ENCODE assay signal across 1 cellular context in genomic region chr17:1142503-1143095, GRCh38.
TF ChIP-seq lines count a peak whose summit lies in the region.

No MANE protein-coding gene starts in this region.

TF ChIP-seq in WTC11, 78 proteins besides CTCF, POLR2A, EP300 and RAD21 (continued from another document):
- TF ChIP-seq, protein P1, sequence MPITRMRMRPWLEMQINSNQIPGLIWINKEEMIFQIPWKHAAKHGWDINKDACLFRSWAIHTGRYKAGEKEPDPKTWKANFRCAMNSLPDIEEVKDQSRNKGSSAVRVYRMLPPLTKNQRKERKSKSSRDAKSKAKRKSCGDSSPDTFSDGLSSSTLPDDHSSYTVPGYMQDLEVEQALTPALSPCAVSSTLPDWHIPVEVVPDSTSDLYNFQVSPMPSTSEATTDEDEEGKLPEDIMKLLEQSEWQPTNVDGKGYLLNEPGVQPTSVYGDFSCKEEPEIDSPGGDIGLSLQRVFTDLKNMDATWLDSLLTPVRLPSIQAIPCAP (CRISPR knock-in tag; IDR thresholded peaks at IDR 0.05): no peak
- TF ChIP-seq CDX4 (CRISPR knock-in tag; IDR thresholded peaks at IDR 0.05; ENCODE audit: borderline replicate concordance) (no peak), KAT7 (CRISPR knock-in tag; IDR thresholded peaks at IDR 0.05; ENCODE audit: borderline replicate concordance) (no peak), ZNF396 (CRISPR knock-in tag; IDR thresholded peaks at IDR 0.05; ENCODE audit: borderline replicate concordance) (no peak), SP1 (CRISPR knock-in tag; conservative IDR thresholded peaks at IDR 0.05) (no peak), NR2C2 (CRISPR knock-in tag; IDR thresholded peaks at IDR 0.05) (no peak), USF1 (CRISPR knock-in tag; IDR thresholded peaks at IDR 0.05) (no peak), PRRX2 (CRISPR knock-in tag; IDR thresholded peaks at IDR 0.05) (no peak), ETV6 (CRISPR knock-in tag; IDR thresholded peaks at IDR 0.05) (no peak), FOXP1 (CRISPR knock-in tag; IDR thresholded peaks at IDR 0.05; ENCODE audit: borderline replicate concordance) (no peak), TP53 (CRISPR knock-in tag; IDR thresholded peaks at IDR 0.05) (no peak), ZMAT4 (CRISPR knock-in tag; IDR thresholded peaks at IDR 0.05) (no peak), NFE2L1 (CRISPR knock-in tag; IDR thresholded peaks at IDR 0.05) (no peak), CREM (CRISPR knock-in tag; IDR thresholded peaks at IDR 0.05) (no peak), ZNF317 (CRISPR knock-in tag; IDR thresholded peaks at IDR 0.05; ENCODE audit: borderline replicate concordance, low read depth) (no peak), CBFB (CRISPR knock-in tag; IDR thresholded peaks at IDR 0.05; ENCODE audit: low read depth) (no peak)
- TF ChIP-seq, protein P2, sequence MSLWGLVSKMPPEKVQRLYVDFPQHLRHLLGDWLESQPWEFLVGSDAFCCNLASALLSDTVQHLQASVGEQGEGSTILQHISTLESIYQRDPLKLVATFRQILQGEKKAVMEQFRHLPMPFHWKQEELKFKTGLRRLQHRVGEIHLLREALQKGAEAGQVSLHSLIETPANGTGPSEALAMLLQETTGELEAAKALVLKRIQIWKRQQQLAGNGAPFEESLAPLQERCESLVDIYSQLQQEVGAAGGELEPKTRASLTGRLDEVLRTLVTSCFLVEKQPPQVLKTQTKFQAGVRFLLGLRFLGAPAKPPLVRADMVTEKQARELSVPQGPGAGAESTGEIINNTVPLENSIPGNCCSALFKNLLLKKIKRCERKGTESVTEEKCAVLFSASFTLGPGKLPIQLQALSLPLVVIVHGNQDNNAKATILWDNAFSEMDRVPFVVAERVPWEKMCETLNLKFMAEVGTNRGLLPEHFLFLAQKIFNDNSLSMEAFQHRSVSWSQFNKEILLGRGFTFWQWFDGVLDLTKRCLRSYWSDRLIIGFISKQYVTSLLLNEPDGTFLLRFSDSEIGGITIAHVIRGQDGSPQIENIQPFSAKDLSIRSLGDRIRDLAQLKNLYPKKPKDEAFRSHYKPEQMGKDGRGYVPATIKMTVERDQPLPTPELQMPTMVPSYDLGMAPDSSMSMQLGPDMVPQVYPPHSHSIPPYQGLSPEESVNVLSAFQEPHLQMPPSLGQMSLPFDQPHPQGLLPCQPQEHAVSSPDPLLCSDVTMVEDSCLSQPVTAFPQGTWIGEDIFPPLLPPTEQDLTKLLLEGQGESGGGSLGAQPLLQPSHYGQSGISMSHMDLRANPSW (CRISPR knock-in tag; conservative IDR thresholded peaks at IDR 0.05; ENCODE audit: low read depth): no peak
TF ChIP-seq in WTC11: peak in this region for 0.
